Comparison of ENCODE assay signal across 1 cellular context in the genomic region with DNA sequence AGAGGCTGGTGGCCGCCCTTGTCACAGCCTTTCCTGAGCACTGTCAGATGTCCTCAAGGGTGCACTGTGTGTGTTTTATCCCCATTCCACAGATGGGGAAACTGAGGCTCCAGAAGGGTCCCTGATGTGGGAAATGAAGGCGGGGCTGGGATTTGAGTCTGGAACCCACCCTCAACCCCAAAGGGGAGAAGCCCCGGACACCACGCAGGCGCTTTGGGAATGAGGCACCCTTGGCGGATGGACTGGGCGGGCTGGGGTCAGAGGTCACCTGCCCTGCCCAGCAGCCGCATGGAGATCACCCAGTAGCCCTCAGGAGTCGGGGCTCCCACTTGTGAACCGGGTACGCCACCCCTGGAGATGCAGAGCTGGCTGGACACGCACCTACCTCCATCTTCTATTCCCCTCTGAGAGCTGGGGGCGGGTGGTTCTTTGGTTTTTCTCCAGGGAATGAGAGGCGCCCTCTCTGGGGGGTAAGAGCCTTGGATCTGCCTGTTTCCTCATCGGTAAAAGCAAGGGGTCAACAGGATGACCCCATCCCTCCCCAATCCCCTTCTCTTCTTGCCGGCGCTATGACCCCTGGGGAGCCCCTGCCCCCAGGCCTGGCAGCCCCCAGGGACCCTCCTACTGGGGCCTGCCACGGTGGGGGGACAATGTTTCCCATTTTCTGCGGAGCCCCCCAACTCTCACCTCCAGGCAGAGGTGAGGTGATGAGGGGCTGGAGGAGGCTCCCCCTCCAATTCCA.
TF ChIP-seq lines count a peak whose summit lies in the region.

No MANE protein-coding gene starts in this region.

TF ChIP-seq in neural cell, 6 proteins besides CTCF, POLR2A, EP300 and RAD21:
- TF ChIP-seq SMC3 (conservative IDR thresholded peaks at IDR 0.05; ENCODE audit: poor library complexity): no peak
- TF ChIP-seq, protein P1, sequence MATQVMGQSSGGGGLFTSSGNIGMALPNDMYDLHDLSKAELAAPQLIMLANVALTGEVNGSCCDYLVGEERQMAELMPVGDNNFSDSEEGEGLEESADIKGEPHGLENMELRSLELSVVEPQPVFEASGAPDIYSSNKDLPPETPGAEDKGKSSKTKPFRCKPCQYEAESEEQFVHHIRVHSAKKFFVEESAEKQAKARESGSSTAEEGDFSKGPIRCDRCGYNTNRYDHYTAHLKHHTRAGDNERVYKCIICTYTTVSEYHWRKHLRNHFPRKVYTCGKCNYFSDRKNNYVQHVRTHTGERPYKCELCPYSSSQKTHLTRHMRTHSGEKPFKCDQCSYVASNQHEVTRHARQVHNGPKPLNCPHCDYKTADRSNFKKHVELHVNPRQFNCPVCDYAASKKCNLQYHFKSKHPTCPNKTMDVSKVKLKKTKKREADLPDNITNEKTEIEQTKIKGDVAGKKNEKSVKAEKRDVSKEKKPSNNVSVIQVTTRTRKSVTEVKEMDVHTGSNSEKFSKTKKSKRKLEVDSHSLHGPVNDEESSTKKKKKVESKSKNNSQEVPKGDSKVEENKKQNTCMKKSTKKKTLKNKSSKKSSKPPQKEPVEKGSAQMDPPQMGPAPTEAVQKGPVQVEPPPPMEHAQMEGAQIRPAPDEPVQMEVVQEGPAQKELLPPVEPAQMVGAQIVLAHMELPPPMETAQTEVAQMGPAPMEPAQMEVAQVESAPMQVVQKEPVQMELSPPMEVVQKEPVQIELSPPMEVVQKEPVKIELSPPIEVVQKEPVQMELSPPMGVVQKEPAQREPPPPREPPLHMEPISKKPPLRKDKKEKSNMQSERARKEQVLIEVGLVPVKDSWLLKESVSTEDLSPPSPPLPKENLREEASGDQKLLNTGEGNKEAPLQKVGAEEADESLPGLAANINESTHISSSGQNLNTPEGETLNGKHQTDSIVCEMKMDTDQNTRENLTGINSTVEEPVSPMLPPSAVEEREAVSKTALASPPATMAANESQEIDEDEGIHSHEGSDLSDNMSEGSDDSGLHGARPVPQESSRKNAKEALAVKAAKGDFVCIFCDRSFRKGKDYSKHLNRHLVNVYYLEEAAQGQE (IDR thresholded peaks at IDR 0.05; ENCODE audit: borderline replicate concordance): no peak
- TF ChIP-seq MXI1 (conservative IDR thresholded peaks at IDR 0.05; ENCODE audit: poor library complexity, severe bottlenecking): no peak
- no peak for TF ChIP-seq POLR2AphosphoS5 (IDR thresholded peaks at IDR 0.05)
- no peak for TF ChIP-seq TAF1 (IDR thresholded peaks at IDR 0.05; ENCODE audit: low read depth)
- TF ChIP-seq EZH2 (IDR thresholded peaks at IDR 0.05; ENCODE audit: borderline replicate concordance, insufficient read depth, low read length, poor library complexity, severe bottlenecking): no peak
